In the genomic region with DNA sequence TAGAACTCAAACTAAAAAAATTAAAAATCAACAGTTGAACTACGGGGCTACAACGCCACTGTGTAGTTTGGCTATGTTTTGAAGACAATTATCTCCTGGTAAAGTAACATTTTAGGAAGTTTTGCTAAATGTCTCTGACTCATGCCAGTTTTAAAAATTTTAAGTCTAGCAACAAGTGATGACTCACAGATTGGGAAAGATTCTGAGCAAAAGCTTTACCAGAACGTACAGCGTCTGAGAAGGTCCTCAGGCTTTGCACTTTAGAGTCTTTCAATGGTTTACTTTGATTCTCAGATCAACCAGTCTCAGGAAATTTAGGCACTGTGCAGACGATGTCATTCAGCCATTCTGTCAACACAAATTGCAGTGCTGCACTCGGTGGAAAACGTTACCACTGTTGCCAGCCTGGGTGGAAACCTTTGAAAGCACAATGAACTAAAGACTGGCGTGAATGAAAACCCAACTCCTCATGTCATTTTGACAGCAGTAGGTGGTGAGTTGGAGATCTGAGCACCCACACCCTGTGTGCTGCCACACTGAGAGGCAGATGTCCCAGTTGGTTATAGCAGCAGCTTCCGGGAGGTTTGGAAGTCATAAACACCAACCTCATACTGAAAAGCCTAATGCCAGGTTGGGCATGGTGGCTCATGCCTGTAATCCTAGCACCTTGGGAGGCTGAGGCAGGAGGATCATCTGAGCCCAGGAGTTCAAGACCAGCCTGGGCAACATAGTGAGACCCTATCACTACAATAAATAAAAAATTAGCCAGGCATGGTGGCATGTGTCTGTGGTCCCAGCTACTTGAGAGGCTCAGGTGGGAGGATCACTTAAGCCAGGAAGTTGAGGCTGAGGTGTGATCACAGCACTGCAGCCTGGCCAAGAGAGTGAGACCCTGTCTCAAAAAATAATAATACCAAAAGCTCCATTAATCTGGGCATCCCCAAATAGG, we compare ENCODE assay signal across 9 cellular contexts. TPM values are rescaled to one million over a fixed set of nuclear protein-coding genes. Genes with fewer than 3 reads are reported as not detected.
DNase-seq lines count a peak whose midpoint lies in the region; ATAC-seq and TF ChIP-seq lines count a peak whose summit lies in the region.
"Had no signal": no experiment of that assay in that cellular context is flagged by ENCODE, and none has a peak within 500 bp of the region (broad histone marks: within the 10 kb centered on the region; RNA-seq: fewer than 3 reads in every experiment).

No MANE protein-coding gene starts in this region.

- intact Hi-C loops in left cardiac atrium (cut with DNase I) (no loop called here), Right ventricle myocardium superior (cut with DNase I) (no loop called here)

- no peak for TF ChIP-seq POLR2A in suprapubic skin (IDR thresholded peaks at IDR 0.05)

- TF ChIP-seq CTCF in suprapubic skin (IDR thresholded peaks at IDR 0.05), result no peak

- DNase-seq in left cardiac atrium (no peak), Right ventricle myocardium superior (no peak), T-helper 17 cell (no peak), fibroblast of the conjunctiva (ENCODE audit: low read depth) (peak; percentile 55), suprapubic skin (ENCODE audit: low spot score in 2 of 2) (peak in 1 of 2 donors; percentile 32)
- DNase-seq: DND-41 had no signal

- peaks cover 5% of the 10 kb centered on the region for H3K4me1 Mint-ChIP-seq in T-helper 17 cell

- WGBS in suprapubic skin, result 21% methylated on average over 9 of the region's 9 CpGs

- H3K27me3 Mint-ChIP-seq in T-helper 17 cell, result peaks cover 21% of the 10 kb centered on the region

- ATAC-seq in left cardiac atrium (peak; percentile 44 to 81), Right ventricle myocardium superior (ENCODE audit: poor library complexity) (no peak), T-helper 17 cell (peak; percentile 27), GM21515 (IDR thresholded peaks at IDR 0.05; ENCODE audit: unreplicated experiment) (no peak), GM18858 (IDR thresholded peaks at IDR 0.05; ENCODE audit: unreplicated experiment) (no peak), HG03196 (IDR thresholded peaks at IDR 0.05; ENCODE audit: unreplicated experiment) (no peak)

- TF ChIP-seq EP300 in suprapubic skin (IDR thresholded peaks at IDR 0.05), result no peak

- H3K9me3 ChIP-seq in T-helper 17 cell (ENCODE audit: control insufficient read depth, low read length, poor library complexity, severe bottlenecking), result no peaks in the 10 kb centered on the region
- no peaks in the 10 kb centered on the region for H3K9me3 ChIP-seq in suprapubic skin

- H3K4me3 ChIP-seq in suprapubic skin, result no peak overlapping the region

- H3K27me3 ChIP-seq in suprapubic skin, result no peaks in the 10 kb centered on the region

- peak overlapping the region; percentile 2 for H3K27ac ChIP-seq in suprapubic skin

- H3K4me3 Mint-ChIP-seq in T-helper 17 cell, result no peak overlapping the region

- peaks cover 22% of the 10 kb centered on the region for H3K4me1 ChIP-seq in suprapubic skin

- peaks cover 27% of the 10 kb centered on the region for H3K36me3 ChIP-seq in suprapubic skin

- no peak overlapping the region for H3K27ac Mint-ChIP-seq in T-helper 17 cell

- peaks cover 8% of the 10 kb centered on the region for H3K36me3 Mint-ChIP-seq in T-helper 17 cell (ENCODE audit: low read depth)

RNA-seq across cellular contexts. Expression of a gene that starts 6.3 kb away (rescaled TPM):
- 10 to 100 TPM; 16.9 to 19.2 TPM for total RNA-seq in left cardiac atrium
- total RNA-seq in Right ventricle myocardium superior, result 20.4 TPM
- total RNA-seq in T-helper 17 cell, result under 1 TPM; 0.08 to 0.10 TPM
- total RNA-seq in suprapubic skin, result 10 to 100 TPM in 2 of 4 donors, 1 to 10 TPM in 2; 8.7 to 15.7 (median 12.5) TPM

RNA-seq across cellular contexts. Expression of a gene that starts 47.1 kb away (rescaled TPM):
- total RNA-seq in left cardiac atrium (10 to 100 TPM; 48.4 to 61.6 TPM), Right ventricle myocardium superior (41.7 TPM), T-helper 17 cell (10 to 100 TPM; 55.2 to 62.0 TPM), suprapubic skin (10 to 100 TPM; 60.5 to 98.6 (median 84.7) TPM)

Comparison
In these comparisons a context has a peak if more than half of its experiments do, and no peak if none do; other contexts are left out.
1. ATAC-seq: peak in left cardiac atrium (2 of 2) and T-helper 17 cell (single experiment); none in Right ventricle myocardium superior (single experiment), GM21515 (single experiment), GM18858 (single experiment) and HG03196 (single experiment).
2. RNA of a gene that starts 6.3 kb away (total RNA-seq): 20.4 TPM in Right ventricle myocardium superior (single experiment), 16.9 to 19.2 TPM in left cardiac atrium and 8.7 to 15.7 TPM in suprapubic skin; 0.08 to 0.10 TPM in T-helper 17 cell; every median in the first group is over 4 times any median in the second.